In genomic region chr11:13110929-13111812, GRCh38 we compare ENCODE assay signal across 11 cellular contexts.
DNase-seq lines count a peak whose midpoint lies in the region; ATAC-seq and TF ChIP-seq lines count a peak whose summit lies in the region.
"Had no signal": no experiment of that assay in that cellular context is flagged by ENCODE, and none has a peak within 500 bp of the region (broad histone marks: within the 10 kb centered on the region; RNA-seq: fewer than 3 reads in every experiment).

No MANE protein-coding gene starts in this region.

- peak; percentile 26 for DNase-seq in NCI-H146 (lab: John Stamatoyannopoulos, UW)
- no peak for DNase-seq in NCI-H146 treated with DMSO at 0.1 percent for 48 hours (lab: John Stamatoyannopoulos, UW; ENCODE audit: unreplicated experiment)
- DNase-seq in NCI-H2107 treated with DMSO at 0.1 percent for 48 hours (lab: John Stamatoyannopoulos, UW; ENCODE audit: unreplicated experiment), result peak; percentile 80
- peak; percentile 67 for DNase-seq in epithelial cell of esophagus (ENCODE audit: low read depth)
- DNase-seq in progenitor cell of endocrine pancreas (ENCODE audit: low spot score, unreplicated experiment), result no peak
- DNase-seq in stimulated activated CD4-positive, alpha-beta T cell treated with anti-CD3 and anti-CD28 coated beads, Interleukin-15, amount 100 ng/mL, for 24 hours, result no peak
- DNase-seq: kidney, NCI-H1930, right lobe of liver had no signal

- peaks cover 25% of the 10 kb centered on the region for H3K4me1 Mint-ChIP-seq in progenitor cell of endocrine pancreas (ENCODE audit: low read depth)

- peak overlapping the region; percentile 21 for H3K27ac Mint-ChIP-seq in progenitor cell of endocrine pancreas

- TF ChIP-seq POLR2A in GM18505 (IDR thresholded peaks at IDR 0.05; ENCODE audit: borderline replicate concordance, extremely low read depth, insufficient read depth, insufficient read length), result no peak

- H3K9me3 Mint-ChIP-seq in progenitor cell of endocrine pancreas (ENCODE audit: low read depth), result no peaks in the 10 kb centered on the region

- no peak for TF ChIP-seq CTCF in epithelial cell of esophagus (IDR thresholded peaks at IDR 0.05; ENCODE audit: insufficient read depth, low read depth, low read length, missing control alignments)
- TF ChIP-seq CTCF in progenitor cell of endocrine pancreas (IDR thresholded peaks at IDR 0.05; ENCODE audit: unreplicated experiment), result no peak

- H3K27me3 Mint-ChIP-seq in progenitor cell of endocrine pancreas, result no peaks in the 10 kb centered on the region

- H3K4me3 ChIP-seq in epithelial cell of esophagus (ENCODE audit: low read length), result no peak overlapping the region
- H3K4me3 ChIP-seq: right lobe of liver had no signal

- no peaks in the 10 kb centered on the region for H3K36me3 Mint-ChIP-seq in progenitor cell of endocrine pancreas (ENCODE audit: insufficient read depth)

- ATAC-seq in GM18505 (IDR thresholded peaks at IDR 0.05; ENCODE audit: unreplicated experiment) (no peak), GM21390 (IDR thresholded peaks at IDR 0.05; ENCODE audit: unreplicated experiment) (no peak)

- no peak overlapping the region for H3K4me3 Mint-ChIP-seq in progenitor cell of endocrine pancreas (ENCODE audit: low read depth)

Comparison
In these comparisons a context has a peak if more than half of its experiments do, and no peak if none do; other contexts are left out.
1. DNase-seq: peak in NCI-H146 (single experiment), NCI-H2107 treated with DMSO at 0.1 percent for 48 hours (single experiment) and epithelial cell of esophagus (single experiment); none in NCI-H146 treated with DMSO at 0.1 percent for 48 hours (single experiment), progenitor cell of endocrine pancreas (single experiment) and stimulated activated CD4-positive, alpha-beta T cell treated with anti-CD3 and anti-CD28 coated beads, Interleukin-15, amount 100 ng/mL, for 24 hours (single experiment).